33 cellular contexts compared by ENCODE assay signal in genomic region chr5:179176166-179176565, GRCh38.
"Had no signal": no experiment of that assay in that cellular context is flagged by ENCODE, and none has a peak within 500 bp of the region (broad histone marks: within the 10 kb centered on the region; RNA-seq: fewer than 3 reads in every experiment).

No MANE protein-coding gene starts in this region.

- H3K9ac ChIP-seq: SK-N-SH had no signal

- H3K4me3 Mint-ChIP-seq: activated CD4-positive, alpha-beta T cell treated with anti-CD3 and anti-CD28 coated beads for 36 hours; activated CD4-positive, alpha-beta T cell treated with anti-CD3 and anti-CD28 coated beads, Interleukin-2, amount 10 ng/mL, durations not matched to agents 7 days and 5 days; activated CD8-positive, alpha-beta T cell treated with anti-CD3 and anti-CD28 coated beads, Interleukin-2, amount 10 ng/mL, durations not matched to agents 7 days and 5 days; activated naive CD4-positive, alpha-beta T cell treated with anti-CD3 and anti-CD28 coated beads for 36 hours; activated naive CD8-positive, alpha-beta T cell; activated naive CD8-positive, alpha-beta T cell treated with anti-CD3 and anti-CD28 coated beads, Interleukin-2, amount 50 U/mL, for 24 hours; activated T-cell treated with anti-CD3 and anti-CD28 coated beads, Interleukin-2, amount 50 U/mL, for 24 hours; activated T-helper 1 cell treated with anti-CD3 and anti-CD28 coated beads, Interleukin-12 subunit alpha, Interleukin-12 subunit beta, Interleukin-2, Interleukin-4 antibody, amounts not matched to agents 30 ng/mL and 10 ng/mL and 1 ng/mL, durations not matched to agents 14 hours and 24 hours and 36 hours; T-helper 1 cell treated with Interleukin-12 subunit alpha and Interleukin-12 subunit beta and Interleukin-4 antibody, amounts not matched to agents 30 μg/mL and 1 μg/mL, for 36 hours; T-helper 2 cell treated with Interferon-gamma antibody and Interleukin-4, amounts not matched to agents 5 μg/mL and 100 μg/mL, for 36 hours had no signal

- DNase-seq: activated CD4-positive, alpha-beta T cell treated with anti-CD3 and anti-CD28 coated beads for 36 hours; activated CD4-positive, alpha-beta T cell treated with anti-CD3 and anti-CD28 coated beads, Interleukin-2, amount 10 ng/mL, durations not matched to agents 7 days and 5 days; activated CD4-positive, alpha-beta T cell treated with anti-CD3 and anti-CD28 coated beads, Interleukin-2, amount 50 U/mL, for 48 hours; activated CD8-positive, alpha-beta T cell treated with anti-CD3 and anti-CD28 coated beads, Interleukin-2, amount 10 ng/mL, durations not matched to agents 7 days and 5 days; activated gamma-delta T cell treated with Interleukin-2 at 50 U/mL for 16 hours; activated naive CD4-positive, alpha-beta T cell treated with anti-CD3 and anti-CD28 coated beads for 36 hours; activated naive CD8-positive, alpha-beta T cell treated with anti-CD3 and anti-CD28 coated beads, Interleukin-2, amount 50 U/mL, for 24 hours; activated T-cell treated with anti-CD3 and anti-CD28 coated beads, Interleukin-2, amount 50 U/mL, for 24 hours; brain microvascular endothelial cell; NCI-H1048; NCI-H1105 treated with DMSO at 0.1 percent for 48 hours; NCI-H1436; NCI-H1694; NCI-H1930; NCI-H2081 treated with DMSO at 0.1 percent for 48 hours; NCI-H345; NCI-H526; NCI-H748 treated with DMSO at 0.1 percent for 48 hours; NK-92 treated with Interleukin-12 subunit alpha and Interleukin-12 subunit beta, amount 100 ng/mL, for 24 hours; PC-9; SHP77; SK-N-SH had no signal

- H3K4me2 ChIP-seq: PC-9, SK-N-SH had no signal

- H3K27me3 ChIP-seq: brain microvascular endothelial cell, cardiac muscle cell, SJSA1 had no signal

- H3K9me3 ChIP-seq: SK-N-SH had no signal

- ATAC-seq: activated CD4-positive, alpha-beta T cell treated with anti-CD3 and anti-CD28 coated beads for 36 hours; activated CD4-positive, CD25-positive, alpha-beta regulatory T cell treated with anti-CD3 and anti-CD28 coated beads, Interleukin-2, amount 50 U/mL, for 24 hours; activated CD8-positive, alpha-beta T cell treated with anti-CD3 and anti-CD28 coated beads, Interleukin-2, amount 10 ng/mL, durations not matched to agents 7 days and 5 days; activated naive CD8-positive, alpha-beta T cell treated with anti-CD3 and anti-CD28 coated beads, Interleukin-2, amount 50 U/mL, for 24 hours; K562 had no signal

- H3K36me3 Mint-ChIP-seq: activated naive CD8-positive, alpha-beta T cell had no signal

- H3K4me1 Mint-ChIP-seq: activated CD4-positive, alpha-beta T cell treated with anti-CD3 and anti-CD28 coated beads for 36 hours; activated CD4-positive, alpha-beta T cell treated with anti-CD3 and anti-CD28 coated beads, Interleukin-2, amount 10 ng/mL, durations not matched to agents 7 days and 5 days; activated naive CD8-positive, alpha-beta T cell treated with anti-CD3 and anti-CD28 coated beads, Interleukin-2, amount 50 U/mL, for 24 hours had no signal

- H3K9me3 Mint-ChIP-seq: activated CD4-positive, alpha-beta T cell treated with anti-CD3 and anti-CD28 coated beads, Interleukin-2, amount 10 ng/mL, durations not matched to agents 7 days and 5 days; activated naive CD8-positive, alpha-beta T cell treated with anti-CD3 and anti-CD28 coated beads, Interleukin-2, amount 50 U/mL, for 24 hours had no signal

- H3K27me3 Mint-ChIP-seq: activated CD4-positive, alpha-beta T cell treated with anti-CD3 and anti-CD28 coated beads, Interleukin-2, amount 10 ng/mL, durations not matched to agents 7 days and 5 days had no signal

- H3K4me3 ChIP-seq: cardiac muscle cell, K562, PC-9, SJSA1 had no signal

- H3K27ac Mint-ChIP-seq: activated CD4-positive, alpha-beta T cell treated with anti-CD3 and anti-CD28 coated beads for 36 hours; activated CD4-positive, alpha-beta T cell treated with anti-CD3 and anti-CD28 coated beads, Interleukin-2, amount 10 ng/mL, durations not matched to agents 7 days and 5 days; activated CD8-positive, alpha-beta T cell treated with anti-CD3 and anti-CD28 coated beads, Interleukin-2, amount 10 ng/mL, durations not matched to agents 7 days and 5 days; activated naive CD4-positive, alpha-beta T cell treated with anti-CD3 and anti-CD28 coated beads for 36 hours; activated naive CD8-positive, alpha-beta T cell; activated naive CD8-positive, alpha-beta T cell treated with anti-CD3 and anti-CD28 coated beads, Interleukin-2, amount 50 U/mL, for 24 hours; activated T-cell treated with anti-CD3 and anti-CD28 coated beads, Interleukin-2, amount 50 U/mL, for 24 hours; activated T-helper 1 cell treated with anti-CD3 and anti-CD28 coated beads, Interleukin-12 subunit alpha, Interleukin-12 subunit beta, Interleukin-2, Interleukin-4 antibody, amounts not matched to agents 30 ng/mL and 10 ng/mL and 1 ng/mL, durations not matched to agents 14 hours and 24 hours and 36 hours; T-helper 1 cell treated with Interleukin-12 subunit alpha and Interleukin-12 subunit beta and Interleukin-4 antibody, amounts not matched to agents 30 μg/mL and 1 μg/mL, for 36 hours; T-helper 2 cell treated with Interferon-gamma antibody and Interleukin-4, amounts not matched to agents 5 μg/mL and 100 μg/mL, for 36 hours had no signal

- H3K27ac ChIP-seq: brain microvascular endothelial cell, cardiac muscle cell, PC-9, RWPE1, SJSA1 had no signal

- H2AFZ ChIP-seq: PC-9 had no signal

- H3K36me3 ChIP-seq: brain microvascular endothelial cell, cardiac muscle cell, SJSA1 had no signal

- FAIRE-seq: K562, RCC 7860, TTC549 had no signal
